Comparison of ENCODE assay signal across 8 cellular contexts in genomic region chr1:23530089-23530749, GRCh38. TPM values are rescaled to one million over a fixed set of nuclear protein-coding genes. Genes with fewer than 3 reads are reported as not detected.
A peak's percentile ranks its signal among the peaks of the same experiment; 100 is the strongest.
DNase-seq lines count a peak whose midpoint lies in the region; ATAC-seq and TF ChIP-seq lines count a peak whose summit lies in the region.

No MANE protein-coding gene starts in this region.

- H3K4me1 ChIP-seq in skeletal muscle tissue (ENCODE audit: control insufficient read depth in 3 of 3, insufficient read depth in 3 of 3, low read length in 3 of 3) = peaks cover 30 to 57% (median 32%) of the 10 kb centered on the region in 3 donors

- ATAC-seq in Right ventricle myocardium inferior = no peak
- ATAC-seq in left cardiac atrium = no peak
- no peak for ATAC-seq in GM21717 (IDR thresholded peaks at IDR 0.05; ENCODE audit: unreplicated experiment)

- H3K9ac ChIP-seq in SK-N-MC (ENCODE audit: insufficient read length) = peak overlapping the region; percentile 96
- H3K9ac ChIP-seq in skeletal muscle tissue (ENCODE audit: low read depth in 1 of 3, low read length in 3 of 3) = peak overlapping the region in 2 of 3 donors; percentile 8 to 33

- H3K36me3 ChIP-seq in SK-N-MC (ENCODE audit: insufficient read depth, low read length) (no peaks in the 10 kb centered on the region), skeletal muscle tissue (ENCODE audit: control insufficient read depth in 3 of 3, insufficient read depth in 3 of 3, low read length in 3 of 3) (no peaks in the 10 kb centered on the region)

- H3K4me3 ChIP-seq in SK-N-MC (peak overlapping the region; percentile 93), fibroblast of pulmonary artery (replicated peaks; ENCODE audit: low read depth, low read length) (peak overlapping the region; percentile 54), skeletal muscle tissue (ENCODE audit: low read length in 3 of 3) (peak overlapping the region in 2 of 3 donors; percentile 61 to 67)

- H3K27ac ChIP-seq in SK-N-MC (peak overlapping the region; percentile 83), skeletal muscle tissue (ENCODE audit: low read depth, low read length) (no peak overlapping the region)

- peaks cover 0 to 14% (median 6%) of the 10 kb centered on the region in 3 donors for H3K27me3 ChIP-seq in skeletal muscle tissue (ENCODE audit: control insufficient read depth in 3 of 3, insufficient read depth in 3 of 3, low read length in 3 of 3)

- no peaks in the 10 kb centered on the region for H3K9me3 ChIP-seq in SK-N-MC (ENCODE audit: low read depth, low read length)
- H3K9me3 ChIP-seq in skeletal muscle tissue (ENCODE audit: control insufficient read depth in 3 of 3, low read length in 3 of 3) = no peaks in the 10 kb centered on the region

- intact Hi-C loops in Right ventricle myocardium inferior (cut with DNase I) = loop anchor here (10.0 kb wide), 1 partner anchor 185 kb away; the partner anchor contains the start of gene HNRNPR
- intact Hi-C loops in left cardiac atrium (cut with DNase I) = no loop called here

- no peak for TF ChIP-seq CTCF in fibroblast of pulmonary artery (IDR thresholded peaks at IDR 0.05; ENCODE audit: low read length, missing control alignments)

- peak; percentile 54 for DNase-seq in Right ventricle myocardium inferior (ENCODE audit: missing footprints)
- no peak for DNase-seq in left cardiac atrium
- no peak for DNase-seq in SK-N-MC (ENCODE audit: low read depth, low spot score)
- no peak for DNase-seq in fibroblast of pulmonary artery (ENCODE audit: low read depth)
- DNase-seq in islet precursor cell = no peak
- DNase-seq in Kasumi-1 (lab: John Stamatoyannopoulos, UW) = no peak

RNA-seq across cellular contexts. Expression of gene E2F2, which starts 0.8 kb away (rescaled TPM):
- total RNA-seq in Right ventricle myocardium inferior = 0.76 TPM
- total RNA-seq in left cardiac atrium = 1 to 10 TPM in 1 of 2 donors, under 1 TPM in 1; 0.18 to 1.3 TPM
- 5.7 TPM for total RNA-seq in skeletal muscle tissue

RNA-seq across cellular contexts. Expression of gene ID3, which starts 29.1 kb away (rescaled TPM):
- total RNA-seq in Right ventricle myocardium inferior = 90.3 TPM
- 100 to 1,000 TPM; 119 to 172 TPM for total RNA-seq in left cardiac atrium
- 120 TPM for total RNA-seq in skeletal muscle tissue

RNA-seq across cellular contexts. Expression of gene ASAP3, which starts 46.2 kb away (rescaled TPM):
- total RNA-seq in Right ventricle myocardium inferior (44.3 TPM), left cardiac atrium (10 to 100 TPM; 36.4 to 39.9 TPM), skeletal muscle tissue (45.9 TPM)
